ENCODE assay signal across 14 cellular contexts in genomic region chr3:79247367-79248103, GRCh38.
DNase-seq lines count a peak whose midpoint lies in the region; ATAC-seq and TF ChIP-seq lines count a peak whose summit lies in the region.
"Had no signal": no experiment of that assay in that cellular context is flagged by ENCODE, and none has a peak within 500 bp of the region (broad histone marks: within the 10 kb centered on the region; RNA-seq: fewer than 3 reads in every experiment).

No MANE protein-coding gene starts in this region.

- H3K4me1 Mint-ChIP-seq in brain, result peaks cover 33% of the 10 kb centered on the region
- H3K4me1 Mint-ChIP-seq: T-helper 17 cell had no signal

- intact Hi-C loops in sigmoid colon (cut with DNase I), result no loop called here

- no peak for TF ChIP-seq POLR2A in sigmoid colon (IDR thresholded peaks at IDR 0.05)

- peaks cover 30% of the 10 kb centered on the region; the same call in 1 of the 2 replicates for H3K4me1 ChIP-seq in iPS-20b (ENCODE audit: insufficient read depth, low read length)
- H3K4me1 ChIP-seq in sigmoid colon, result peaks cover 0 to 16% (median 12%) of the 10 kb centered on the region in 4 donors
- H3K4me1 ChIP-seq: thyroid gland had no signal

- no peak overlapping the region for H3K27ac ChIP-seq in iPS-20b (ENCODE audit: low read length)
- peak overlapping the region in 3 of 4 donors; percentile 39 to 44 (median 41) for H3K27ac ChIP-seq in sigmoid colon
- H3K27ac ChIP-seq: epithelial cell of prostate, thyroid gland had no signal

- H3K36me3 ChIP-seq in iPS-20b (ENCODE audit: insufficient read depth, low read depth, low read length) (no peaks in the 10 kb centered on the region), sigmoid colon (no peaks in the 10 kb centered on the region)
- H3K36me3 ChIP-seq: thyroid gland had no signal

- H3K9me3 Mint-ChIP-seq in brain, result peaks cover 2 to 7% (median 4%) of the 10 kb centered on the region in 5 experiments

- no peaks in the 10 kb centered on the region for H3K36me3 Mint-ChIP-seq in brain

- H3K9me3 ChIP-seq in iPS-20b (ENCODE audit: insufficient read depth, low read depth, low read length), result no peaks in the 10 kb centered on the region
- H3K9me3 ChIP-seq in sigmoid colon, result peaks cover 0 to 1% (median 0%) of the 10 kb centered on the region in 4 donors
- H3K9me3 ChIP-seq: thyroid gland had no signal

- no peak for TF ChIP-seq CTCF in brain (conservative IDR thresholded peaks at IDR 0.05)
- no peak for TF ChIP-seq CTCF in sigmoid colon (IDR thresholded peaks at IDR 0.05)

- DNase-seq in HCEC 1CT (peak; percentile 13), sigmoid colon (peak; percentile 37), GDM1 (lab: John Stamatoyannopoulos, UW) (no peak)
- DNase-seq: activated gamma-delta T cell, NCI-H2171, small intestine, T-helper 17 cell, thyroid gland had no signal

- H3K27ac Mint-ChIP-seq in brain, result peak overlapping the region in 4 of 5 experiments; percentile 38 to 77 (median 54)
- H3K27ac Mint-ChIP-seq: T-helper 17 cell had no signal

- 0 out of 2 replicates have a peak overlapping the region, but pooled peaks have one; percentile 18 for H3K9ac ChIP-seq in iPS-20b (ENCODE audit: low read depth, low read length)

- H3K4me3 ChIP-seq in iPS-20b (ENCODE audit: low read length) (no peak overlapping the region), sigmoid colon (no peak overlapping the region)
- H3K4me3 ChIP-seq: thyroid gland had no signal

- ATAC-seq in HG03045 (IDR thresholded peaks at IDR 0.05; ENCODE audit: unreplicated experiment) (no peak), GM18519 (IDR thresholded peaks at IDR 0.05; ENCODE audit: low FRiP score, unreplicated experiment) (no peak), GM21423 (IDR thresholded peaks at IDR 0.05; ENCODE audit: unreplicated experiment) (no peak)
- ATAC-seq: T-helper 17 cell had no signal

- H3K27me3 Mint-ChIP-seq in brain, result peaks cover 3% of the 10 kb centered on the region
- H3K27me3 Mint-ChIP-seq: T-helper 17 cell had no signal

- peak overlapping the region in 3 of 5 experiments; percentile 4 to 70 (median 32) for H3K4me3 Mint-ChIP-seq in brain
- H3K4me3 Mint-ChIP-seq: T-helper 17 cell had no signal

- WGBS in sigmoid colon, 2 donors, result 49 to 52% methylated on average over 6 of the region's 6 CpGs

- H3K27me3 ChIP-seq in iPS-20b (ENCODE audit: insufficient read depth, low read length) (no peaks in the 10 kb centered on the region), sigmoid colon (no peaks in the 10 kb centered on the region)
- H3K27me3 ChIP-seq: thyroid gland had no signal

- no peak for TF ChIP-seq EP300 in sigmoid colon (IDR thresholded peaks at IDR 0.05)
